In genomic region chr19:33344210-33344609, GRCh38 we compare ENCODE assay signal across 19 cellular contexts. TPM values are rescaled to one million over a fixed set of nuclear protein-coding genes. Genes with fewer than 3 reads are reported as not detected.
A peak's percentile ranks its signal among the peaks of the same experiment; 100 is the strongest.
DNase-seq lines count a peak whose midpoint lies in the region; ATAC-seq and TF ChIP-seq lines count a peak whose summit lies in the region.
"Had no signal": no experiment of that assay in that cellular context is flagged by ENCODE, and none has a peak within 500 bp of the region (broad histone marks: within the 10 kb centered on the region; RNA-seq: fewer than 3 reads in every experiment).

No MANE protein-coding gene starts in this region.

- H3K4me1 ChIP-seq in neural progenitor cell: peaks cover 10% of the 10 kb centered on the region
- H3K4me1 ChIP-seq: BE2C, pancreas had no signal

- no peaks in the 10 kb centered on the region for H3K9me3 ChIP-seq in neural progenitor cell (ENCODE audit: low read depth)
- H3K9me3 ChIP-seq: BE2C, pancreas had no signal

- H3K9ac ChIP-seq in neural progenitor cell: no peak overlapping the region
- H3K9ac ChIP-seq: KMS-11 had no signal

- TF ChIP-seq CTCF in glutamatergic neuron (IDR thresholded peaks at IDR 0.05; ENCODE audit: partially characterized antibody, unreplicated experiment) (no peak), neural progenitor cell (IDR thresholded peaks at IDR 0.05) (no peak), CD14-positive monocyte (IDR thresholded peaks at IDR 0.05) (no peak)

- peaks cover 4% of the 10 kb centered on the region for H3F3A ChIP-seq in neural progenitor cell (ENCODE audit: low read depth)

- H3K4me3 ChIP-seq in neural progenitor cell: no peak overlapping the region
- H3K4me3 ChIP-seq: pancreas had no signal

- ATAC-seq in stimulated activated memory B cell treated with anti-CD40 and anti-IgM and Interleukin-4, amounts not matched to agents 10 μg/mL and 1 μg/mL and 100 μg/mL, for 72 hours: no peak
- ATAC-seq: activated naive CD8-positive, alpha-beta T cell treated with anti-CD3 and anti-CD28 coated beads, Interleukin-2, amount 50 U/mL, for 24 hours had no signal

- H3K79me2 ChIP-seq in neural progenitor cell (ENCODE audit: low read depth): no peaks in the 10 kb centered on the region

- H2AFZ ChIP-seq in neural progenitor cell (replicated peaks): peak overlapping the region; percentile 18

- H3K36me3 ChIP-seq in neural progenitor cell: no peaks in the 10 kb centered on the region
- H3K36me3 ChIP-seq: BE2C, pancreas had no signal

- peaks cover 2% of the 10 kb centered on the region for H3K27me3 Mint-ChIP-seq in glutamatergic neuron (ENCODE audit: unreplicated experiment)
- peaks cover 20% of the 10 kb centered on the region for H3K27me3 Mint-ChIP-seq in neural progenitor cell (ENCODE audit: insufficient read depth, low read depth)
- peaks cover 70% of the 10 kb centered on the region for H3K27me3 Mint-ChIP-seq in stimulated activated memory B cell treated with anti-CD40 and anti-IgM and Interleukin-4, amounts not matched to agents 10 μg/mL and 1 μg/mL and 100 μg/mL, for 72 hours
- H3K27me3 Mint-ChIP-seq in CD14-positive monocyte (ENCODE audit: low read depth in 3 of 3): peaks cover 6 to 28% (median 27%) of the 10 kb centered on the region in 3 donors

- peak overlapping the region; percentile 17 for H3K4me2 ChIP-seq in neural progenitor cell
- H3K4me2 ChIP-seq: KMS-11 had no signal

- H3K4me1 Mint-ChIP-seq in glutamatergic neuron (ENCODE audit: low read depth, unreplicated experiment) (peaks cover 8% of the 10 kb centered on the region), neural progenitor cell (peaks cover 11% of the 10 kb centered on the region), CD14-positive monocyte (peaks cover 27% of the 10 kb centered on the region)
- H3K4me1 Mint-ChIP-seq in stimulated activated memory B cell treated with anti-CD40 and anti-IgM and Interleukin-4, amounts not matched to agents 10 μg/mL and 1 μg/mL and 100 μg/mL, for 72 hours: no peaks in the 10 kb centered on the region
- H3K4me1 Mint-ChIP-seq: activated CD4-positive, alpha-beta T cell treated with anti-CD3 and anti-CD28 coated beads, Interleukin-2, amount 10 ng/mL, durations not matched to agents 24 days and 14 days; activated naive CD8-positive, alpha-beta T cell treated with anti-CD3 and anti-CD28 coated beads, Interleukin-2, amount 50 U/mL, for 24 hours; memory B cell had no signal

- no peaks in the 10 kb centered on the region for H3K36me3 Mint-ChIP-seq in glutamatergic neuron (ENCODE audit: unreplicated experiment)
- no peaks in the 10 kb centered on the region for H3K36me3 Mint-ChIP-seq in neural progenitor cell
- H3K36me3 Mint-ChIP-seq in stimulated activated memory B cell treated with anti-CD40 and anti-IgM and Interleukin-4, amounts not matched to agents 10 μg/mL and 1 μg/mL and 100 μg/mL, for 72 hours: no peaks in the 10 kb centered on the region
- no peaks in the 10 kb centered on the region for H3K36me3 Mint-ChIP-seq in CD14-positive monocyte
- H3K36me3 Mint-ChIP-seq: memory B cell had no signal

- no peak overlapping the region for H3K27ac Mint-ChIP-seq in glutamatergic neuron (ENCODE audit: unreplicated experiment)
- no peak overlapping the region for H3K27ac Mint-ChIP-seq in neural progenitor cell
- H3K27ac Mint-ChIP-seq in stimulated activated memory B cell treated with anti-CD40 and anti-IgM and Interleukin-4, amounts not matched to agents 10 μg/mL and 1 μg/mL and 100 μg/mL, for 72 hours: no peak overlapping the region
- H3K27ac Mint-ChIP-seq in CD14-positive monocyte: no peak overlapping the region
- H3K27ac Mint-ChIP-seq: activated CD4-positive, alpha-beta T cell treated with anti-CD3 and anti-CD28 coated beads, Interleukin-2, amount 10 ng/mL, durations not matched to agents 24 days and 14 days; activated naive CD8-positive, alpha-beta T cell treated with anti-CD3 and anti-CD28 coated beads, Interleukin-2, amount 50 U/mL, for 24 hours; memory B cell had no signal

- H3K27me3 ChIP-seq in neural progenitor cell: peaks cover 30% of the 10 kb centered on the region
- H3K27me3 ChIP-seq: pancreas had no signal

- DNase-seq in Daoy (ENCODE audit: low read depth): peak; percentile 10
- DNase-seq in NCI-H748 (lab: John Stamatoyannopoulos, UW; ENCODE audit: unreplicated experiment): peak; percentile 71
- DNase-seq in glutamatergic neuron: peak; percentile 28
- DNase-seq in neural progenitor cell (ENCODE audit: low spot score): peak; percentile 48
- DNase-seq in activated CD4-positive, CD25-positive, alpha-beta regulatory T cell treated with anti-CD3 and anti-CD28 coated beads, Interleukin-2, amount 50 U/mL, for 72 hours: no peak
- DNase-seq in NCI-H524 treated with DMSO at 0.1 percent for 48 hours (lab: John Stamatoyannopoulos, UW): no peak
- no peak for DNase-seq in CD14-positive monocyte (ENCODE audit: low spot score)
- DNase-seq: activated CD4-positive, alpha-beta T cell treated with anti-CD3 and anti-CD28 coated beads, Interleukin-2, amount 10 ng/mL, durations not matched to agents 24 days and 14 days; activated naive CD8-positive, alpha-beta T cell treated with anti-CD3 and anti-CD28 coated beads, Interleukin-2, amount 50 U/mL, for 24 hours; activated T-cell treated with anti-CD3 and anti-CD28 coated beads, Interleukin-2, amount 50 U/mL, for 1 hour; BE2C; DND-41; NCI-H1436; NCI-H526 treated with DMSO at 0.1 percent for 48 hours; pancreas had no signal

- H3K9me3 Mint-ChIP-seq in glutamatergic neuron (ENCODE audit: unreplicated experiment) (peaks cover 2% of the 10 kb centered on the region), neural progenitor cell (no peaks in the 10 kb centered on the region), CD14-positive monocyte (peaks cover 0 to 3% (median 0%) of the 10 kb centered on the region in 7 donors)
- no peaks in the 10 kb centered on the region for H3K9me3 Mint-ChIP-seq in stimulated activated memory B cell treated with anti-CD40 and anti-IgM and Interleukin-4, amounts not matched to agents 10 μg/mL and 1 μg/mL and 100 μg/mL, for 72 hours
- H3K9me3 Mint-ChIP-seq: activated CD4-positive, alpha-beta T cell treated with anti-CD3 and anti-CD28 coated beads, Interleukin-2, amount 10 ng/mL, durations not matched to agents 24 days and 14 days; activated naive CD8-positive, alpha-beta T cell treated with anti-CD3 and anti-CD28 coated beads, Interleukin-2, amount 50 U/mL, for 24 hours; memory B cell had no signal

- intact Hi-C loops in CD14-positive monocyte (cut with micrococcal nuclease): no loop called here

- H4K20me1 ChIP-seq in neural progenitor cell (ENCODE audit: low read depth): no peaks in the 10 kb centered on the region

- no peak overlapping the region for H3K27ac ChIP-seq in neural progenitor cell
- H3K27ac ChIP-seq: KMS-11, pancreas had no signal

- H3K4me3 Mint-ChIP-seq in glutamatergic neuron (ENCODE audit: unreplicated experiment) (peak overlapping the region; percentile 68), neural progenitor cell (peak overlapping the region; percentile 12), CD14-positive monocyte (no peak overlapping the region)
- no peak overlapping the region for H3K4me3 Mint-ChIP-seq in stimulated activated memory B cell treated with anti-CD40 and anti-IgM and Interleukin-4, amounts not matched to agents 10 μg/mL and 1 μg/mL and 100 μg/mL, for 72 hours
- H3K4me3 Mint-ChIP-seq: activated CD4-positive, alpha-beta T cell treated with anti-CD3 and anti-CD28 coated beads, Interleukin-2, amount 10 ng/mL, durations not matched to agents 24 days and 14 days; activated naive CD8-positive, alpha-beta T cell treated with anti-CD3 and anti-CD28 coated beads, Interleukin-2, amount 50 U/mL, for 24 hours; memory B cell had no signal

RNA-seq across cellular contexts. Expression of gene CEBPG, which starts 29.3 kb away (rescaled TPM):
- total RNA-seq in Daoy (2014; rRNA removed; shearing (Covaris generic)): 35.4 and 40.0 TPM in 2 replicates
- total RNA-seq in glutamatergic neuron (ENCODE audit: unreplicated experiment) (75.1 TPM), neural progenitor cell (ENCODE audit: low replicate concordance) (40.3 and 59.3 TPM in 2 replicates)
- 10 to 100 TPM; 16.8 to 17.8 TPM for polyA plus RNA-seq in CD14-positive monocyte

RNA-seq across cellular contexts. Expression of gene CEBPA, which starts 41.9 kb away (rescaled TPM):
- 0.80 and 4.5 TPM in 2 replicates for total RNA-seq in Daoy (2014; rRNA removed; shearing (Covaris generic))
- total RNA-seq in glutamatergic neuron (ENCODE audit: unreplicated experiment): 0.66 TPM
- total RNA-seq in neural progenitor cell (ENCODE audit: low replicate concordance): 0.71 and 2.9 TPM in 2 replicates
- polyA plus RNA-seq in CD14-positive monocyte: 10 to 100 TPM; 17.9 to 47.5 TPM
- total RNA-seq: endothelial cell of umbilical vein had no signal

Comparison
In these comparisons a context has a peak if more than half of its experiments do, and no peak if none do; other contexts are left out.
1. DNase-seq: peak in Daoy (single experiment), NCI-H748 (single experiment), glutamatergic neuron (single experiment) and neural progenitor cell (single experiment); none in activated CD4-positive, CD25-positive, alpha-beta regulatory T cell treated with anti-CD3 and anti-CD28 coated beads, Interleukin-2, amount 50 U/mL, for 72 hours (single experiment), NCI-H524 treated with DMSO at 0.1 percent for 48 hours (single experiment) and CD14-positive monocyte (single experiment).
2. H3K4me3 Mint-ChIP-seq: peak in glutamatergic neuron (single experiment) and neural progenitor cell (single experiment); none in stimulated activated memory B cell treated with anti-CD40 and anti-IgM and Interleukin-4, amounts not matched to agents 10 μg/mL and 1 μg/mL and 100 μg/mL, for 72 hours (single experiment) and CD14-positive monocyte (0 of 2).